ENCODE assay signal across 9 cellular contexts in the genomic region with DNA sequence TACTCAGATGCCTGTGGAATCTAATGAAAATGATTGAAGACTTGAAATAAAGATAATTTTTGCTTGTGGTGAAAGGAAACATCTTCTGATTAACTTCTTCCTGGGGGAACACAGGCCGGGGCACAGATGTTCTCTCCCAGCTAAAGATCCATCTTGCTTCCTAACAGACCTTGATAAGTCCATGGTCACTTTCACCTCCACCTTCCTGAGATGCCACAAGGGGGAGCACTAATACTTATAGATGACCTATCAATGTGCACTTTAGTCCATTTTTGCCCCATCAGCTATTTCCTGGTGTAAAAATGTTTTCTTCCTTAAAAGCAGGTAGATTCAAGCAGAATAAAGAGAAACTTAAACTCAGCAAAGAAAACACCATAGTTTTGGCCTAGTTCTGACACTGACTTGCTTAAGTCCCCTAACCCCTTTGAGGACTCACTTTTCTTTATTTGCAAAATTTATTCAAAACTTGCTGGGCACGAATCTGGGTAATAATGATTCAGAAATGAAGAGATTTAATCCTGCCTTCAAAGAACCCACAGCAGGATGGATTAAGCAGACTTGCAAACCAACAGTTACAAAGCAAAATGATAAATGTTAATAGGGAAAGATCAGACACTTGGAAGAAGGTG.
DNase-seq lines count a peak whose midpoint lies in the region; ATAC-seq, FAIRE-seq and TF ChIP-seq lines count a peak whose summit lies in the region.
"Had no signal": no experiment of that assay in that cellular context is flagged by ENCODE, and none has a peak within 500 bp of the region (broad histone marks: within the 10 kb centered on the region; RNA-seq: fewer than 3 reads in every experiment).

No MANE protein-coding gene starts in this region.

- H3K4me1 Mint-ChIP-seq in CD14-positive monocyte (no peaks in the 10 kb centered on the region), mesothelial cell of epicardium (peaks cover 26% of the 10 kb centered on the region)
- H3K4me1 Mint-ChIP-seq: IgD-negative memory B cell had no signal

- TF ChIP-seq CTCF in CD14-positive monocyte (IDR thresholded peaks at IDR 0.05), result peak; percentile 75
- peak; percentile 78 for TF ChIP-seq CTCF in mesothelial cell of epicardium (IDR thresholded peaks at IDR 0.05; ENCODE audit: unreplicated experiment)

- H3K9me3 Mint-ChIP-seq in CD14-positive monocyte (no peaks in the 10 kb centered on the region), mesothelial cell of epicardium (no peaks in the 10 kb centered on the region)
- H3K9me3 Mint-ChIP-seq: IgD-negative memory B cell had no signal

- H3K4me3 Mint-ChIP-seq in CD14-positive monocyte, result no peak overlapping the region
- no peak overlapping the region for H3K4me3 Mint-ChIP-seq in mesothelial cell of epicardium
- H3K4me3 Mint-ChIP-seq: IgD-negative memory B cell had no signal

- intact Hi-C loops in CD14-positive monocyte (cut with micrococcal nuclease), result loop anchor here in 1 of 2 donors (1.0 kb wide), 1 partner anchor 529 kb away; no protein-coding TSS in a partner anchor

- ATAC-seq in HG03439 (IDR thresholded peaks at IDR 0.05; ENCODE audit: unreplicated experiment), result peak; percentile 85

- DNase-seq in CD14-positive monocyte (ENCODE audit: low spot score) (no peak), GM19239 (ENCODE audit: insufficient read length, low spot score) (no peak), NCI-H510A (lab: John Stamatoyannopoulos, UW) (peak; percentile 34), mesothelial cell of epicardium (ENCODE audit: low spot score in 2 of 2, unreplicated experiment in 2 of 2) (peak; percentile 20 to 53)
- peak; percentile 10 for DNase-seq in activated CD4-positive, alpha-beta T cell treated with anti-CD3 and anti-CD28 coated beads for 1 hour
- peak; percentile 27 for DNase-seq in effector CD8-positive, alpha-beta T cell (lab: John Stamatoyannopoulos, UW)
- peak; percentile 19 for DNase-seq in stimulated activated CD8-positive, alpha-beta memory T cell treated with anti-CD3 and anti-CD28 coated beads, Interleukin-7, amount 100 ng/mL, for 24 hours (ENCODE audit: low read depth)

- FAIRE-seq in GM19239 (lab: Jason Lieb, UNC), result peak; percentile 83

- no peak overlapping the region for H3K27ac Mint-ChIP-seq in CD14-positive monocyte
- H3K27ac Mint-ChIP-seq in mesothelial cell of epicardium, result peak overlapping the region; percentile 64
- H3K27ac Mint-ChIP-seq: IgD-negative memory B cell had no signal

- peaks cover 0 to 2% (median 0%) of the 10 kb centered on the region in 3 donors for H3K27me3 Mint-ChIP-seq in CD14-positive monocyte (ENCODE audit: low read depth in 3 of 3)
- no peaks in the 10 kb centered on the region for H3K27me3 Mint-ChIP-seq in mesothelial cell of epicardium (ENCODE audit: low read depth)

- H3K36me3 Mint-ChIP-seq in CD14-positive monocyte (no peaks in the 10 kb centered on the region), mesothelial cell of epicardium (no peaks in the 10 kb centered on the region)
- H3K36me3 Mint-ChIP-seq: IgD-negative memory B cell had no signal

Comparison
In these comparisons a context has a peak if more than half of its experiments do, and no peak if none do; other contexts are left out.
1. DNase-seq: peak in NCI-H510A (single experiment), activated CD4-positive, alpha-beta T cell treated with anti-CD3 and anti-CD28 coated beads for 1 hour (single experiment), effector CD8-positive, alpha-beta T cell (single experiment), mesothelial cell of epicardium (2 of 2) and stimulated activated CD8-positive, alpha-beta memory T cell treated with anti-CD3 and anti-CD28 coated beads, Interleukin-7, amount 100 ng/mL, for 24 hours (single experiment); none in CD14-positive monocyte (single experiment) and GM19239 (single experiment).